Comparison of ENCODE assay signal across 1 cellular context in genomic region chr21:16605588-16605987, GRCh38.
TF ChIP-seq lines count a peak whose summit lies in the region.

No MANE protein-coding gene starts in this region.

TF ChIP-seq in HepG2, 621 proteins besides CTCF, POLR2A, EP300 and RAD21 (continued from another document):
- no peak for TF ChIP-seq ZXDC (CRISPR knock-in tag; IDR thresholded peaks at IDR 0.05)
TF ChIP-seq in HepG2: peak in this region for 0.
